ENCODE assay signal across 8 cellular contexts in the genomic region with DNA sequence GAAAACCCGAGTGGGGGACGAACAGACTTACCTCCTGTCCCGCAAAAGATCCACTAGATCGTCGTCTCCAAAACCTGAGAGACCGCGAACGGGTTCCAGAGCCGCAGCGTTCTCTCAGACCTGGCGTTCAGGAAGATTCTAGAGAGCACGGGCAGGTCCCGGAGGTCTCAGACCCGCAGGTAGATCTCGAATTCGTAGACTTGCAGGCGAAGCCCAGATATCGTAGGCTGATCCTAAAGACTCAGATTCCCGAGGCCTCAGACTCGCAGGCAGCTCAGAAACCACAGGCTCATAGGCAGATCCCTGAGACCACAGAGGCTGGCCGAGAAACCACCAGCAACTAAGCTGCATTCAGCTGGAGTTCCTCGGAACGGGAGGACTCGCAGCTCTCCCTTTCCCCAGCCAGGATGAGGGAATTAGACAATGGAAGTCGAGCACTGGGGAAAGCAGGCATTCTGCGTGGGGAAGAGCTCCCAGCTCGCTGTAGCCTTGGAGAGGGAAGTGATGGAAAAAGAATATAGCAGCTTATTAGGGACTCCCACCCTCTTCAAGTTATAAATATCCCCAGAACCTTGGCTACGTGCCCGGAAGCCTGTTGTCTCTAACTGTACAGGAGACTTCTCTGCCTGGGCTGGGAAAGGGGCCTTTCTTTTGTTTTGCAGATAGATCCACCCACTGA. TPM values are rescaled to one million over a fixed set of nuclear protein-coding genes. Genes with fewer than 3 reads are reported as not detected.
A peak's percentile ranks its signal among the peaks of the same experiment; 100 is the strongest.
DNase-seq lines count a peak whose midpoint lies in the region; ATAC-seq and TF ChIP-seq lines count a peak whose summit lies in the region.

A gene (minus strand): TSS at position 502 of the 679 bp plus-strand sequence. CDS start 1,831 bp downstream, outside the sequence.

- peaks cover 33% of the 10 kb centered on the region for H3K4me1 ChIP-seq in body of pancreas
- peaks cover 49% of the 10 kb centered on the region for H3K4me1 ChIP-seq in psoas muscle

- peak within 1 kb of the TSS; percentile 94 to 99 (median 97) for H3K4me3 Mint-ChIP-seq in T-cell

- H3K9me3 ChIP-seq in body of pancreas (peaks cover 0 to 4% (median 0%) of the 10 kb centered on the region in 3 donors), psoas muscle (peaks cover 15% of the 10 kb centered on the region)

- H3K36me3 Mint-ChIP-seq in T-cell: peaks cover 17% of the 10 kb centered on the region

- H3K27ac ChIP-seq in body of pancreas: peak within 1 kb of the TSS; percentile 87 to 97 (median 93)
- peak within 1 kb of the TSS; percentile 98 for H3K27ac ChIP-seq in psoas muscle

- no peaks in the 10 kb centered on the region for H3K27me3 Mint-ChIP-seq in T-cell

- peak within 1 kb of the TSS; percentile 54 to 75 for H3K4me3 ChIP-seq in body of pancreas
- peak within 1 kb of the TSS; percentile 89 for H3K4me3 ChIP-seq in psoas muscle

- H3K27ac Mint-ChIP-seq in T-cell: peak within 1 kb of the TSS; percentile 98 to 99

- TF ChIP-seq POLR2A in body of pancreas (IDR thresholded peaks at IDR 0.05): no peak

- H3K36me3 ChIP-seq in body of pancreas (replicated peaks in 1 of 2; ENCODE audit: insufficient read depth in 1 of 2, low read depth in 2 of 2): peaks cover 0 to 1% of the 10 kb centered on the region in 2 donors
- peaks cover 5 to 28% of the 10 kb centered on the region in 2 donors for H3K36me3 ChIP-seq in psoas muscle (ENCODE audit: insufficient read depth in 1 of 2, low read depth in 1 of 2)

- POLR2A ChIA-PET in T-cell (lab: Charles Lee): interaction anchor here (1.4 to 2.4 kb wide), 2 partner anchors 25 kb away, joined by 4 to 9 read pairs; a partner anchor contains a TSS

- DNase-seq in ELR (ENCODE audit: low read depth): peak; percentile 78
- DNase-seq in NCI-H1105 treated with DMSO at 0.1 percent for 48 hours (lab: John Stamatoyannopoulos, UW): peak; percentile 94
- DNase-seq in T-cell: peak in 32 of 34 experiments; percentile 8 to 63 (median 41)
- DNase-seq in body of pancreas: peak; percentile 71 to 83 (median 81)
- peak; percentile 47 to 64 for DNase-seq in hippocampal formation (lab: John Stamatoyannopoulos, UW)
- DNase-seq in psoas muscle: peak; percentile 76 to 87

- intact Hi-C loops in body of pancreas (cut with DNase I): no loop called here
- intact Hi-C loops in psoas muscle (cut with DNase I): loop anchor here (2.0 to 5.0 kb wide), 2 partner anchors 25 to 33 kb away; a partner anchor contains a TSS

- 0 to 5% methylated on average over 5 to 29 of the region's 29 CpGs for WGBS in body of pancreas, 2 donors
- WGBS in psoas muscle, 3 donors: 0 to 1% (median 0%) methylated on average over 29 of the region's 29 CpGs

- H3K27me3 ChIP-seq in body of pancreas (no peaks in the 10 kb centered on the region), psoas muscle (ENCODE audit: insufficient read depth in 3 of 3, low read length in 2 of 3) (no peaks in the 10 kb centered on the region)

- CTCF ChIA-PET in T-cell (lab: Charles Lee): interaction anchor here in 1 of 2 donors (0.8 kb wide), 1 partner anchor 170 kb away, joined by 3 read pairs; no protein-coding TSS in a partner anchor

- ATAC-seq in T-cell (replicated peaks in 1 of 4): no peak
- ATAC-seq in body of pancreas: no peak
- ATAC-seq in psoas muscle: peak in 3 of 4 donors; percentile 22 to 36 (median 27)
- ATAC-seq in HG02852 (IDR thresholded peaks at IDR 0.05; ENCODE audit: unreplicated experiment): no peak
- no peak for ATAC-seq in HG03039 (IDR thresholded peaks at IDR 0.05; ENCODE audit: unreplicated experiment)

- no peak for TF ChIP-seq CTCF in body of pancreas (IDR thresholded peaks at IDR 0.05)
- no peak for TF ChIP-seq CTCF in psoas muscle (IDR thresholded peaks at IDR 0.05)

- H3K9me3 Mint-ChIP-seq in T-cell: no peaks in the 10 kb centered on the region

- peaks cover 30 to 40% (median 35%) of the 10 kb centered on the region in 3 donors for H3K4me1 Mint-ChIP-seq in T-cell

RNA-seq across cellular contexts. Expression of the gene that starts here (rescaled TPM):
- 1 to 10 TPM; 4.6 to 9.8 (median 9.3) TPM for total RNA-seq in T-cell
- 10 to 100 TPM in 1 of 2 donors, 1 to 10 TPM in 1; 8.6 to 18.5 TPM for total RNA-seq in body of pancreas
- 10 to 100 TPM in 1 of 4 donors, 1 to 10 TPM in 3; 6.8 to 11.5 (median 8.6) TPM for total RNA-seq in psoas muscle
- polyA plus RNA-seq in psoas muscle: 1 to 10 TPM; 2.2 to 7.2 (median 3.1) TPM

Comparison
In these comparisons a context has a peak if more than half of its experiments do, and no peak if none do; other contexts are left out.
1. DNase-seq: peak in every context shown above with its lines; median percentile 94 in NCI-H1105 treated with DMSO at 0.1 percent for 48 hours; 82 in psoas muscle; 81 in body of pancreas; 78 in ELR; 56 in hippocampal formation; 41 in T-cell.
2. ATAC-seq: peak in psoas muscle (3 of 4); none in T-cell (0 of 4), body of pancreas (single experiment), HG02852 (single experiment) and HG03039 (single experiment).